Comparison of ENCODE assay signal across 2 cellular contexts in the genomic region with DNA sequence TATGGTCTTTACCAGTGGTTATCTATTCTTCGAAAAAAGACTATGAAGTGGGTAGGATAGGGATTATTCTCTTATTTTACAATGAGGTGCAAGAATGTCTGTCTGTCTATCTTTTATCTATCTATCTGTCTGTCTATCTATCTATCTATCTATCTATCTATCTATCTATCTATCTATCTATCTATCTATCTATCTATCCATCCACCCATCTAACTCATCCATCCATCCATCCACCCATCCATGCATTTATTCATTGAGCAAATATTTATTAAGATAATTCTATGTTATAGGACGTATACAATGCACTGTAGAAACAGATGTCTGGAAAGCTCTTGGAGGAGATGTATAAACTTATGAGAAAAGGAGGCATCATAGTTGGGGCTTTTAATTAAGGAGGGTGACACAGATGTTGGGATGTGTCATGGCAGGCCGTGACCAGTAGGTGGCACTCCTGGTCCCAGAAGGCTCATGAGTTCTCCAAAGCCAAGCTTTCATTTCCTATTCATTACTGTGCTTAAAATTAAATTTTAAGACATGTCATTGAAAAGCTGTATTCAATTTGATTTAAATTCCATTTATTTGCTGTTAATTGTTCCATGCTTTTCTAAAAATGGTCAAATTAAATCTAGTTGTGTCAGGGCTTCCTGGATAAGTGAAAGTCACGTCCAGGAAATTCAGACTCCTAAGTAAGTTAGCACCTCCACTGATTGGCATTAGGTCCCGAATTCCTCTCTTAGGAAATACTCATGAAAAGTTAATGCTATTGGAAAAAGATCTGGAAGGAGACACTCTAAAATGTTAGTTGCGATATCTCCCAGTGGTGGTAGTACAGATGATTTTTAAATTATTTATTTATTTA.
TF ChIP-seq lines count a peak whose summit lies in the region.

No MANE protein-coding gene starts in this region.

TF ChIP-seq in GM23338, 12 proteins besides CTCF, POLR2A, EP300 and RAD21 (continued from another document):
- TF ChIP-seq, protein P1, sequence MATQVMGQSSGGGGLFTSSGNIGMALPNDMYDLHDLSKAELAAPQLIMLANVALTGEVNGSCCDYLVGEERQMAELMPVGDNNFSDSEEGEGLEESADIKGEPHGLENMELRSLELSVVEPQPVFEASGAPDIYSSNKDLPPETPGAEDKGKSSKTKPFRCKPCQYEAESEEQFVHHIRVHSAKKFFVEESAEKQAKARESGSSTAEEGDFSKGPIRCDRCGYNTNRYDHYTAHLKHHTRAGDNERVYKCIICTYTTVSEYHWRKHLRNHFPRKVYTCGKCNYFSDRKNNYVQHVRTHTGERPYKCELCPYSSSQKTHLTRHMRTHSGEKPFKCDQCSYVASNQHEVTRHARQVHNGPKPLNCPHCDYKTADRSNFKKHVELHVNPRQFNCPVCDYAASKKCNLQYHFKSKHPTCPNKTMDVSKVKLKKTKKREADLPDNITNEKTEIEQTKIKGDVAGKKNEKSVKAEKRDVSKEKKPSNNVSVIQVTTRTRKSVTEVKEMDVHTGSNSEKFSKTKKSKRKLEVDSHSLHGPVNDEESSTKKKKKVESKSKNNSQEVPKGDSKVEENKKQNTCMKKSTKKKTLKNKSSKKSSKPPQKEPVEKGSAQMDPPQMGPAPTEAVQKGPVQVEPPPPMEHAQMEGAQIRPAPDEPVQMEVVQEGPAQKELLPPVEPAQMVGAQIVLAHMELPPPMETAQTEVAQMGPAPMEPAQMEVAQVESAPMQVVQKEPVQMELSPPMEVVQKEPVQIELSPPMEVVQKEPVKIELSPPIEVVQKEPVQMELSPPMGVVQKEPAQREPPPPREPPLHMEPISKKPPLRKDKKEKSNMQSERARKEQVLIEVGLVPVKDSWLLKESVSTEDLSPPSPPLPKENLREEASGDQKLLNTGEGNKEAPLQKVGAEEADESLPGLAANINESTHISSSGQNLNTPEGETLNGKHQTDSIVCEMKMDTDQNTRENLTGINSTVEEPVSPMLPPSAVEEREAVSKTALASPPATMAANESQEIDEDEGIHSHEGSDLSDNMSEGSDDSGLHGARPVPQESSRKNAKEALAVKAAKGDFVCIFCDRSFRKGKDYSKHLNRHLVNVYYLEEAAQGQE (IDR thresholded peaks at IDR 0.05; ENCODE audit: unreplicated experiment), result no peak
- TF ChIP-seq, protein P2, sequence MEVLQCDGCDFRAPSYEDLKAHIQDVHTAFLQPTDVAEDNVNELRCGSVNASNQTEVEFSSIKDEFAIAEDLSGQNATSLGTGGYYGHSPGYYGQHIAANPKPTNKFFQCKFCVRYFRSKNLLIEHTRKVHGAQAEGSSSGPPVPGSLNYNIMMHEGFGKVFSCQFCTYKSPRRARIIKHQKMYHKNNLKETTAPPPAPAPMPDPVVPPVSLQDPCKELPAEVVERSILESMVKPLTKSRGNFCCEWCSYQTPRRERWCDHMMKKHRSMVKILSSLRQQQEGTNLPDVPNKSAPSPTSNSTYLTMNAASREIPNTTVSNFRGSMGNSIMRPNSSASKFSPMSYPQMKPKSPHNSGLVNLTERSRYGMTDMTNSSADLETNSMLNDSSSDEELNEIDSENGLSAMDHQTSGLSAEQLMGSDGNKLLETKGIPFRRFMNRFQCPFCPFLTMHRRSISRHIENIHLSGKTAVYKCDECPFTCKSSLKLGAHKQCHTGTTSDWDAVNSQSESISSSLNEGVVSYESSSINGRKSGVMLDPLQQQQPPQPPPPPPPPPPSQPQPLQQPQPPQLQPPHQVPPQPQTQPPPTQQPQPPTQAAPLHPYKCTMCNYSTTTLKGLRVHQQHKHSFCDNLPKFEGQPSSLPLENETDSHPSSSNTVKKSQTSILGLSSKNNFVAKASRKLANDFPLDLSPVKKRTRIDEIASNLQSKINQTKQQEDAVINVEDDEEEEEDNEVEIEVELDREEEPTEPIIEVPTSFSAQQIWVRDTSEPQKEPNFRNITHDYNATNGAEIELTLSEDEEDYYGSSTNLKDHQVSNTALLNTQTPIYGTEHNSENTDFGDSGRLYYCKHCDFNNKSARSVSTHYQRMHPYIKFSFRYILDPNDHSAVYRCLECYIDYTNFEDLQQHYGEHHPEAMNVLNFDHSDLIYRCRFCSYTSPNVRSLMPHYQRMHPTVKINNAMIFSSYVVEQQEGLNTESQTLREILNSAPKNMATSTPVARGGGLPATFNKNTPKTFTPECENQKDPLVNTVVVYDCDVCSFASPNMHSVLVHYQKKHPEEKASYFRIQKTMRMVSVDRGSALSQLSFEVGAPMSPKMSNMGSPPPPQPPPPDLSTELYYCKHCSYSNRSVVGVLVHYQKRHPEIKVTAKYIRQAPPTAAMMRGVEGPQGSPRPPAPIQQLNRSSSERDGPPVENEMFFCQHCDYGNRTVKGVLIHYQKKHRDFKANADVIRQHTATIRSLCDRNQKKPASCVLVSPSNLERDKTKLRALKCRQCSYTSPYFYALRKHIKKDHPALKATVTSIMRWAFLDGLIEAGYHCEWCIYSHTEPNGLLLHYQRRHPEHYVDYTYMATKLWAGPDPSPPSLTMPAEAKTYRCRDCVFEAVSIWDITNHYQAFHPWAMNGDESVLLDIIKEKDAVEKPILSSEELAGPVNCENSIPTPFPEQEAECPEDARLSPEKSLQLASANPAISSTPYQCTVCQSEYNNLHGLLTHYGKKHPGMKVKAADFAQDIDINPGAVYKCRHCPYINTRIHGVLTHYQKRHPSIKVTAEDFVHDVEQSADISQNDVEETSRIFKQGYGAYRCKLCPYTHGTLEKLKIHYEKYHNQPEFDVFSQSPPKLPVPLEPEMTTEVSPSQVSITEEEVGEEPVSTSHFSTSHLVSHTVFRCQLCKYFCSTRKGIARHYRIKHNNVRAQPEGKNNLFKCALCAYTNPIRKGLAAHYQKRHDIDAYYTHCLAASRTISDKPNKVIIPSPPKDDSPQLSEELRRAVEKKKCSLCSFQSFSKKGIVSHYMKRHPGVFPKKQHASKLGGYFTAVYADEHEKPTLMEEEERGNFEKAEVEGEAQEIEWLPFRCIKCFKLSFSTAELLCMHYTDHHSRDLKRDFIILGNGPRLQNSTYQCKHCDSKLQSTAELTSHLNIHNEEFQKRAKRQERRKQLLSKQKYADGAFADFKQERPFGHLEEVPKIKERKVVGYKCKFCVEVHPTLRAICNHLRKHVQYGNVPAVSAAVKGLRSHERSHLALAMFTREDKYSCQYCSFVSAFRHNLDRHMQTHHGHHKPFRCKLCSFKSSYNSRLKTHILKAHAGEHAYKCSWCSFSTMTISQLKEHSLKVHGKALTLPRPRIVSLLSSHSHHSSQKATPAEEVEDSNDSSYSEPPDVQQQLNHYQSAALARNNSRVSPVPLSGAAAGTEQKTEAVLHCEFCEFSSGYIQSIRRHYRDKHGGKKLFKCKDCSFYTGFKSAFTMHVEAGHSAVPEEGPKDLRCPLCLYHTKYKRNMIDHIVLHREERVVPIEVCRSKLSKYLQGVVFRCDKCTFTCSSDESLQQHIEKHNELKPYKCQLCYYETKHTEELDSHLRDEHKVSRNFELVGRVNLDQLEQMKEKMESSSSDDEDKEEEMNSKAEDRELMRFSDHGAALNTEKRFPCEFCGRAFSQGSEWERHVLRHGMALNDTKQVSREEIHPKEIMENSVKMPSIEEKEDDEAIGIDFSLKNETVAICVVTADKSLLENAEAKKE (CRISPR knock-in tag; IDR thresholded peaks at IDR 0.05), result no peak
- no peak for TF ChIP-seq ZNF114 (CRISPR knock-in tag; IDR thresholded peaks at IDR 0.05)

TF ChIP-seq in liver, 16 proteins besides CTCF, POLR2A, EP300 and RAD21 (continued from another document):
- TF ChIP-seq HNF4A (conservative IDR thresholded peaks at IDR 0.05), result no peak
- TF ChIP-seq, protein P3, sequence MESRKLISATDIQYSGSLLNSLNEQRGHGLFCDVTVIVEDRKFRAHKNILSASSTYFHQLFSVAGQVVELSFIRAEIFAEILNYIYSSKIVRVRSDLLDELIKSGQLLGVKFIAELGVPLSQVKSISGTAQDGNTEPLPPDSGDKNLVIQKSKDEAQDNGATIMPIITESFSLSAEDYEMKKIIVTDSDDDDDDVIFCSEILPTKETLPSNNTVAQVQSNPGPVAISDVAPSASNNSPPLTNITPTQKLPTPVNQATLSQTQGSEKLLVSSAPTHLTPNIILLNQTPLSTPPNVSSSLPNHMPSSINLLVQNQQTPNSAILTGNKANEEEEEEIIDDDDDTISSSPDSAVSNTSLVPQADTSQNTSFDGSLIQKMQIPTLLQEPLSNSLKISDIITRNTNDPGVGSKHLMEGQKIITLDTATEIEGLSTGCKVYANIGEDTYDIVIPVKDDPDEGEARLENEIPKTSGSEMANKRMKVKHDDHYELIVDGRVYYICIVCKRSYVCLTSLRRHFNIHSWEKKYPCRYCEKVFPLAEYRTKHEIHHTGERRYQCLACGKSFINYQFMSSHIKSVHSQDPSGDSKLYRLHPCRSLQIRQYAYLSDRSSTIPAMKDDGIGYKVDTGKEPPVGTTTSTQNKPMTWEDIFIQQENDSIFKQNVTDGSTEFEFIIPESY (IDR thresholded peaks at IDR 0.05), result no peak
- TF ChIP-seq FOXA1 (IDR thresholded peaks at IDR 0.05), result no peak
- TF ChIP-seq, protein P4, sequence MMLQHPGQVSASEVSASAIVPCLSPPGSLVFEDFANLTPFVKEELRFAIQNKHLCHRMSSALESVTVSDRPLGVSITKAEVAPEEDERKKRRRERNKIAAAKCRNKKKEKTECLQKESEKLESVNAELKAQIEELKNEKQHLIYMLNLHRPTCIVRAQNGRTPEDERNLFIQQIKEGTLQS (IDR thresholded peaks at IDR 0.05), result no peak
